Comparison of ENCODE assay signal across 1 cellular context in genomic region chr19:43784251-43784980, GRCh38.
TF ChIP-seq lines count a peak whose summit lies in the region.

No MANE protein-coding gene starts in this region.

TF ChIP-seq in GM12878, 131 proteins besides CTCF, POLR2A, EP300 and RAD21:
- TF ChIP-seq IRF5 (IDR thresholded peaks at IDR 0.05; ENCODE audit: borderline replicate concordance) = no peak
- TF ChIP-seq IKZF2 (IDR thresholded peaks at IDR 0.05) = peak; percentile 11 to 41; a peak in 3 of 4 replicates
- no peak for TF ChIP-seq FOXK2 (IDR thresholded peaks at IDR 0.05)
- TF ChIP-seq NFIC (IDR thresholded peaks at IDR 0.05; ENCODE audit: low read depth, low read length) = peak; percentile 84
- TF ChIP-seq EED (IDR thresholded peaks at IDR 0.05; ENCODE audit: low read depth) = peak; percentile 81
- TF ChIP-seq RUNX3 (IDR thresholded peaks at IDR 0.05; ENCODE audit: low read length) = peak; percentile 55; the same call in 1 of the 2 replicates
- TF ChIP-seq SUPT20H (IDR thresholded peaks at IDR 0.05; ENCODE audit: borderline replicate concordance, control insufficient read depth, low read depth, low read length) = no peak
- TF ChIP-seq NR2F1 (conservative IDR thresholded peaks at IDR 0.05) = no peak
- no peak for TF ChIP-seq ZBED1 (IDR thresholded peaks at IDR 0.05; ENCODE audit: borderline replicate concordance)
- no peak for TF ChIP-seq ZZZ3 (IDR thresholded peaks at IDR 0.05; ENCODE audit: control insufficient read depth, insufficient read length, low read depth)
- TF ChIP-seq MEF2A (IDR thresholded peaks at IDR 0.05; ENCODE audit: insufficient read depth, low read depth, low read length) = 0 out of 2 replicates have a peak, but pooled peaks have one; percentile 59
- no peak for TF ChIP-seq NR2C2 (IDR thresholded peaks at IDR 0.05; ENCODE audit: borderline replicate concordance, control insufficient read depth, insufficient read length, low read depth)
- TF ChIP-seq MTA2 (IDR thresholded peaks at IDR 0.05; ENCODE audit: low read depth) = no peak
- no peak for TF ChIP-seq NRF1 (conservative IDR thresholded peaks at IDR 0.05; ENCODE audit: low read depth, low read length)
- peak; percentile 39 for TF ChIP-seq JUNB (IDR thresholded peaks at IDR 0.05)
- TF ChIP-seq TAF1 (IDR thresholded peaks at IDR 0.05; ENCODE audit: borderline replicate concordance, low read depth, low read length) = 0 out of 2 replicates have a peak, but pooled peaks have one; percentile 40
- no peak for TF ChIP-seq HCFC1 (IDR thresholded peaks at IDR 0.05; ENCODE audit: low read length)
- no peak for TF ChIP-seq TBL1XR1 (IDR thresholded peaks at IDR 0.05; ENCODE audit: low read depth, low read length)
- TF ChIP-seq HDAC6 (IDR thresholded peaks at IDR 0.05; ENCODE audit: unreplicated experiment) = no peak
- no peak for TF ChIP-seq IRF4 (IDR thresholded peaks at IDR 0.05; ENCODE audit: low read depth, low read length)
- no peak for TF ChIP-seq ZNF274 (IDR thresholded peaks at IDR 0.05; ENCODE audit: insufficient read depth, insufficient read length)
- no peak for TF ChIP-seq NBN (IDR thresholded peaks at IDR 0.05)
- no peak for TF ChIP-seq CHD4 (IDR thresholded peaks at IDR 0.05)
- no peak for TF ChIP-seq RFX5 (IDR thresholded peaks at IDR 0.05; ENCODE audit: low read depth, low read length)
- TF ChIP-seq TCF12 (IDR thresholded peaks at IDR 0.05; ENCODE audit: low read depth, low read length) = 0 out of 2 replicates have a peak, but pooled peaks have one; percentile 29
- TF ChIP-seq TCF3 (IDR thresholded peaks at IDR 0.05; ENCODE audit: borderline replicate concordance, insufficient read depth, low read depth, low read length) = peak; percentile 63; the same call in 1 of the 2 replicates
- TF ChIP-seq ETV6 (conservative IDR thresholded peaks at IDR 0.05 in 1 of 2, IDR thresholded peaks at IDR 0.05 in 1 of 2; ENCODE audit: borderline replicate concordance in 1 of 2, low read depth in 1 of 2) = peak in 1 of 2 experiments; percentile 80; a peak in 1 of 4 replicates
- TF ChIP-seq PAX5 (IDR thresholded peaks at IDR 0.05; ENCODE audit: borderline replicate concordance, low read depth, low read length) = peak; percentile 90; the same call in 1 of the 2 replicates
- no peak for TF ChIP-seq ZBTB33 (IDR thresholded peaks at IDR 0.05)
- TF ChIP-seq, protein P1, sequence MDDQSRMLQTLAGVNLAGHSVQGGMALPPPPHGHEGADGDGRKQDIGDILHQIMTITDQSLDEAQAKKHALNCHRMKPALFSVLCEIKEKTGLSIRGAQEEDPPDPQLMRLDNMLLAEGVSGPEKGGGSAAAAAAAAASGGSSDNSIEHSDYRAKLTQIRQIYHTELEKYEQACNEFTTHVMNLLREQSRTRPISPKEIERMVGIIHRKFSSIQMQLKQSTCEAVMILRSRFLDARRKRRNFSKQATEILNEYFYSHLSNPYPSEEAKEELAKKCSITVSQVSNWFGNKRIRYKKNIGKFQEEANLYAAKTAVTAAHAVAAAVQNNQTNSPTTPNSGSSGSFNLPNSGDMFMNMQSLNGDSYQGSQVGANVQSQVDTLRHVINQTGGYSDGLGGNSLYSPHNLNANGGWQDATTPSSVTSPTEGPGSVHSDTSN (IDR thresholded peaks at IDR 0.05; ENCODE audit: insufficient replicate concordance, low read depth, low read length) = no peak
- TF ChIP-seq, protein P2, sequence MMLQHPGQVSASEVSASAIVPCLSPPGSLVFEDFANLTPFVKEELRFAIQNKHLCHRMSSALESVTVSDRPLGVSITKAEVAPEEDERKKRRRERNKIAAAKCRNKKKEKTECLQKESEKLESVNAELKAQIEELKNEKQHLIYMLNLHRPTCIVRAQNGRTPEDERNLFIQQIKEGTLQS (IDR thresholded peaks at IDR 0.05; ENCODE audit: borderline replicate concordance, extremely low read depth, low read depth, low read length) = no peak
- TF ChIP-seq STAT1 (conservative IDR thresholded peaks at IDR 0.05) = no peak
- no peak for TF ChIP-seq ESRRA (IDR thresholded peaks at IDR 0.05; ENCODE audit: low read length)
- TF ChIP-seq CHD2 (IDR thresholded peaks at IDR 0.05; ENCODE audit: borderline replicate concordance, low read depth, low read length) = no peak
- no peak for TF ChIP-seq SP1 (IDR thresholded peaks at IDR 0.05; ENCODE audit: low read depth, low read length)
- TF ChIP-seq, protein P3, sequence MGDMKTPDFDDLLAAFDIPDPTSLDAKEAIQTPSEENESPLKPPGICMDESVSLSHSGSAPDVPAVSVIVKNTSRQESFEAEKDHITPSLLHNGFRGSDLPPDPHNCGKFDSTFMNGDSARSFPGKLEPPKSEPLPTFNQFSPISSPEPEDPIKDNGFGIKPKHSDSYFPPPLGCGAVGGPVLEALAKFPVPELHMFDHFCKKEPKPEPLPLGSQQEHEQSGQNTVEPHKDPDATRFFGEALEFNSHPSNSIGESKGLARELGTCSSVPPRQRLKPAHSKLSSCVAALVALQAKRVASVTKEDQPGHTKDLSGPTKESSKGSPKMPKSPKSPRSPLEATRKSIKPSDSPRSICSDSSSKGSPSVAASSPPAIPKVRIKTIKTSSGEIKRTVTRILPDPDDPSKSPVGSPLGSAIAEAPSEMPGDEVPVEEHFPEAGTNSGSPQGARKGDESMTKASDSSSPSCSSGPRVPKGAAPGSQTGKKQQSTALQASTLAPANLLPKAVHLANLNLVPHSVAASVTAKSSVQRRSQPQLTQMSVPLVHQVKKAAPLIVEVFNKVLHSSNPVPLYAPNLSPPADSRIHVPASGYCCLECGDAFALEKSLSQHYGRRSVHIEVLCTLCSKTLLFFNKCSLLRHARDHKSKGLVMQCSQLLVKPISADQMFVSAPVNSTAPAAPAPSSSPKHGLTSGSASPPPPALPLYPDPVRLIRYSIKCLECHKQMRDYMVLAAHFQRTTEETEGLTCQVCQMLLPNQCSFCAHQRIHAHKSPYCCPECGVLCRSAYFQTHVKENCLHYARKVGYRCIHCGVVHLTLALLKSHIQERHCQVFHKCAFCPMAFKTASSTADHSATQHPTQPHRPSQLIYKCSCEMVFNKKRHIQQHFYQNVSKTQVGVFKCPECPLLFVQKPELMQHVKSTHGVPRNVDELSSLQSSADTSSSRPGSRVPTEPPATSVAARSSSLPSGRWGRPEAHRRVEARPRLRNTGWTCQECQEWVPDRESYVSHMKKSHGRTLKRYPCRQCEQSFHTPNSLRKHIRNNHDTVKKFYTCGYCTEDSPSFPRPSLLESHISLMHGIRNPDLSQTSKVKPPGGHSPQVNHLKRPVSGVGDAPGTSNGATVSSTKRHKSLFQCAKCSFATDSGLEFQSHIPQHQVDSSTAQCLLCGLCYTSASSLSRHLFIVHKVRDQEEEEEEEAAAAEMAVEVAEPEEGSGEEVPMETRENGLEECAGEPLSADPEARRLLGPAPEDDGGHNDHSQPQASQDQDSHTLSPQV (IDR thresholded peaks at IDR 0.05) = no peak
- no peak for TF ChIP-seq SMAD5 (IDR thresholded peaks at IDR 0.05; ENCODE audit: low read depth)
- TF ChIP-seq SREBF1 (IDR thresholded peaks at IDR 0.05; ENCODE audit: low read length) = no peak
- TF ChIP-seq MEF2B (IDR thresholded peaks at IDR 0.05; ENCODE audit: partially characterized antibody, poor library complexity, severe bottlenecking) = no peak
- TF ChIP-seq FOS (IDR thresholded peaks at IDR 0.05; ENCODE audit: borderline replicate concordance, extremely low read depth, insufficient read length) = no peak
- no peak for TF ChIP-seq RELA (IDR thresholded peaks at IDR 0.05; ENCODE audit: borderline replicate concordance, partially characterized antibody)
- no peak for TF ChIP-seq PAX8 (IDR thresholded peaks at IDR 0.05)
